In the genomic region with DNA sequence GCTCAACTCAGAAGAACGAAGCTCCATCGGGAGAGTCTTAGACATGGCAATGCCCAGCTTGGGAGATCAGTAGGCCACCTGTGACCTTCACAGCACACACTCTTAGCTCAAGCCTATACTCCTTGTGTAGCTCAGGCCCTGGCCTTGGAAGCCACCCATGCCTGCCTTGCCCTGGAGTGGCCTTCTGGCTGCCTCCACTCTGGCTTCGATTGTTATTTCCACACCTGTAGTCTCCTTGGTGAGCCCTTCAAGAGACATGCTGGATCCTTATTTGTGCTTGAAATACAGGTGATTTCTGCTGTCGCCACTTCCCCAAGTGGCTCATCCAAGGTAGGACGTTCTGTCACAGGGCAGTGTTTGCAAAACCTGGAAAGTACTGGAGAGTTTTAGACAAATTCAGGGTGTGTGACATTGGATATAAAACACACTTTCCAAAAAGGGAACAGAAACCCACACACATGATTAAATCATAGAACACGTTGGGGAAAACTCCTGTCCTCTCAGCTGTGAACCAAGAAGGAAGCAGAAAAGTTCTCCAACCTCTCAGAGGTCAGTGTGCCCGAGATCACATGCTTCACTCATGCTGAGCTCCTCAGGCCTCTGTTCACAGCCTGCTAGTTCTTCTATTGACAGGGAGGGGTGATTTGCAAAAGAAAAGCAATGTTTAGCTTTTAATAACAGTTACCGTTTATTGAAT, we compare ENCODE assay signal across 2 cellular contexts.
TF ChIP-seq lines count a peak whose summit lies in the region.

No MANE protein-coding gene starts in this region.

TF ChIP-seq in liver, 16 proteins besides CTCF, POLR2A, EP300 and RAD21:
- TF ChIP-seq MAX (IDR thresholded peaks at IDR 0.05): peak; percentile 16
- no peak for TF ChIP-seq TAF1 (conservative IDR thresholded peaks at IDR 0.05)
- TF ChIP-seq RXRA (IDR thresholded peaks at IDR 0.05): peak in 1 of 2 donors; percentile 35

TF ChIP-seq in HepG2, 621 proteins besides CTCF, POLR2A, EP300 and RAD21 (continued from another document):
- TF ChIP-seq, protein P1, sequence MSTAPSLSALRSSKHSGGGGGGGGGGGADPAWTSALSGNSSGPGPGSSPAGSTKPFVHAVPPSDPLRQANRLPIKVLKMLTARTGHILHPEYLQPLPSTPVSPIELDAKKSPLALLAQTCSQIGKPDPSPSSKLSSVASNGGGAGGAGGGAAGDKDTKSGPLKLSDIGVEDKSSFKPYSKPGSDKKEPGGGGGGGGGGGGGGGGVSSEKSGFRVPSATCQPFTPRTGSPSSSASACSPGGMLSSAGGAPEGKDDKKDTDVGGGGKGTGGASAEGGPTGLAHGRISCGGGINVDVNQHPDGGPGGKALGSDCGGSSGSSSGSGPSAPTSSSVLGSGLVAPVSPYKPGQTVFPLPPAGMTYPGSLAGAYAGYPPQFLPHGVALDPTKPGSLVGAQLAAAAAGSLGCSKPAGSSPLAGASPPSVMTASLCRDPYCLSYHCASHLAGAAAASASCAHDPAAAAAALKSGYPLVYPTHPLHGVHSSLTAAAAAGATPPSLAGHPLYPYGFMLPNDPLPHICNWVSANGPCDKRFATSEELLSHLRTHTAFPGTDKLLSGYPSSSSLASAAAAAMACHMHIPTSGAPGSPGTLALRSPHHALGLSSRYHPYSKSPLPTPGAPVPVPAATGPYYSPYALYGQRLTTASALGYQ (CRISPR knock-in tag; IDR thresholded peaks at IDR 0.05): no peak
- no peak for TF ChIP-seq ZNF333 (CRISPR knock-in tag; IDR thresholded peaks at IDR 0.05; ENCODE audit: borderline replicate concordance)
- no peak for TF ChIP-seq ZEB1 (IDR thresholded peaks at IDR 0.05; ENCODE audit: insufficient replicate concordance, low read depth)
- TF ChIP-seq, protein P2, sequence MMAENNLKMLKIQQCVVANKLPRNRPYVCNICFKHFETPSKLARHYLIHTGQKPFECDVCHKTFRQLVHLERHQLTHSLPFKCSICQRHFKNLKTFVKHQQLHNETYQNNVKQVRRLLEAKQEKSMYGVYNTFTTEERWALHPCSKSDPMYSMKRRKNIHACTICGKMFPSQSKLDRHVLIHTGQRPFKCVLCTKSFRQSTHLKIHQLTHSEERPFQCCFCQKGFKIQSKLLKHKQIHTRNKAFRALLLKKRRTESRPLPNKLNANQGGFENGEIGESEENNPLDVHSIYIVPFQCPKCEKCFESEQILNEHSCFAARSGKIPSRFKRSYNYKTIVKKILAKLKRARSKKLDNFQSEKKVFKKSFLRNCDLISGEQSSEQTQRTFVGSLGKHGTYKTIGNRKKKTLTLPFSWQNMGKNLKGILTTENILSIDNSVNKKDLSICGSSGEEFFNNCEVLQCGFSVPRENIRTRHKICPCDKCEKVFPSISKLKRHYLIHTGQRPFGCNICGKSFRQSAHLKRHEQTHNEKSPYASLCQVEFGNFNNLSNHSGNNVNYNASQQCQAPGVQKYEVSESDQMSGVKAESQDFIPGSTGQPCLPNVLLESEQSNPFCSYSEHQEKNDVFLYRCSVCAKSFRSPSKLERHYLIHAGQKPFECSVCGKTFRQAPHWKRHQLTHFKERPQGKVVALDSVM (CRISPR knock-in tag; IDR thresholded peaks at IDR 0.05): no peak
